Comparison of ENCODE assay signal across 8 cellular contexts in genomic region chr12:22856120-22856699, GRCh38.
DNase-seq lines count a peak whose midpoint lies in the region; ATAC-seq and TF ChIP-seq lines count a peak whose summit lies in the region.

No MANE protein-coding gene starts in this region.

- H3K36me3 Mint-ChIP-seq in MCF 10A (ENCODE audit: insufficient read depth, unreplicated experiment): no peaks in the 10 kb centered on the region
- no peaks in the 10 kb centered on the region for H3K36me3 Mint-ChIP-seq in stimulated activated effector memory CD8-positive, alpha-beta T cell treated with anti-CD3 and anti-CD28 coated beads, Interleukin-12 subunit alpha, Interleukin-12 subunit beta, amount 100 ng/mL, for 72 hours

- POLR2A ChIA-PET in MCF 10A (lab: Yijun Ruan, JAX): no interaction called here

- H3K4me3 ChIP-seq in heart left ventricle: no peak overlapping the region

- H3K27ac Mint-ChIP-seq in MCF 10A (ENCODE audit: low read depth, unreplicated experiment): no peak overlapping the region
- no peak overlapping the region for H3K27ac Mint-ChIP-seq in stimulated activated effector memory CD8-positive, alpha-beta T cell treated with anti-CD3 and anti-CD28 coated beads, Interleukin-12 subunit alpha, Interleukin-12 subunit beta, amount 100 ng/mL, for 72 hours

- H3K27me3 Mint-ChIP-seq in MCF 10A (ENCODE audit: insufficient read depth, unreplicated experiment): peaks cover 12% of the 10 kb centered on the region

- TF ChIP-seq CTCF in heart left ventricle (IDR thresholded peaks at IDR 0.05): peak; percentile 38 to 72 (median 52)
- peak; percentile 51 for TF ChIP-seq CTCF in MCF 10A (IDR thresholded peaks at IDR 0.05; ENCODE audit: unreplicated experiment)

- BruUV-seq in MCF 10A (replicated peaks; lab: Mats Ljungman, UMichigan): no TSS peak

- TF ChIP-seq POLR2A in heart left ventricle (IDR thresholded peaks at IDR 0.05): no peak

- no peak overlapping the region for H3K27ac ChIP-seq in heart left ventricle

- ATAC-seq in heart left ventricle (no peak), HG03280 (IDR thresholded peaks at IDR 0.05; ENCODE audit: unreplicated experiment) (no peak)
- ATAC-seq in stimulated activated effector memory CD8-positive, alpha-beta T cell treated with anti-CD3 and anti-CD28 coated beads, Interleukin-12 subunit alpha, Interleukin-12 subunit beta, amount 100 ng/mL, for 72 hours: no peak

- DNase-seq in heart left ventricle (no peak), cardiac septum (ENCODE audit: low spot score) (no peak), NCI-H2196 (lab: John Stamatoyannopoulos, UW; ENCODE audit: unreplicated experiment) (peak; percentile 76), MCF 10A (ENCODE audit: unreplicated experiment) (peak; percentile 48), medulla oblongata (ENCODE audit: extremely low spot score) (peak; percentile 35)
- DNase-seq in NK-92 treated with Interleukin-12 subunit alpha and Interleukin-12 subunit beta, amount 100 ng/mL, for 24 hours (lab: John Stamatoyannopoulos, UW): no peak
- DNase-seq in stimulated activated effector memory CD8-positive, alpha-beta T cell treated with anti-CD3 and anti-CD28 coated beads, Interleukin-12 subunit alpha, Interleukin-12 subunit beta, amount 100 ng/mL, for 72 hours (ENCODE audit: low spot score in 2 of 2): no peak

- intact Hi-C loops in heart left ventricle (cut with DNase I) (loop anchor here in 4 of 10 donors (5.0 to 10.0 kb wide), 4 partner anchors 126 to 1739 kb away; no protein-coding TSS in a partner anchor), cardiac septum (cut with DNase I) (no loop called here), MCF 10A (cut with micrococcal nuclease) (loop anchor here (1.0 to 5.0 kb wide), 4 partner anchors 125 to 351 kb away; no protein-coding TSS in a partner anchor)

- H3K9me3 ChIP-seq in heart left ventricle: no peaks in the 10 kb centered on the region

- H3K27me3 ChIP-seq in heart left ventricle: peaks cover 0 to 8% (median 3%) of the 10 kb centered on the region in 9 donors

- H3K9me3 Mint-ChIP-seq in MCF 10A (ENCODE audit: unreplicated experiment): no peaks in the 10 kb centered on the region
- H3K9me3 Mint-ChIP-seq in stimulated activated effector memory CD8-positive, alpha-beta T cell treated with anti-CD3 and anti-CD28 coated beads, Interleukin-12 subunit alpha, Interleukin-12 subunit beta, amount 100 ng/mL, for 72 hours: no peaks in the 10 kb centered on the region

- CTCF ChIA-PET in MCF 10A (lab: Yijun Ruan, JAX): interaction anchor here (0.5 to 7.5 kb wide), 27 partner anchors 11 to 1931 kb away, joined by 3 to 73 read pairs (median 3); no protein-coding TSS in a partner anchor

- H3K36me3 ChIP-seq in heart left ventricle: no peaks in the 10 kb centered on the region

- H3K4me1 Mint-ChIP-seq in MCF 10A (ENCODE audit: insufficient read depth, unreplicated experiment): peaks cover 26% of the 10 kb centered on the region
- H3K4me1 Mint-ChIP-seq in stimulated activated effector memory CD8-positive, alpha-beta T cell treated with anti-CD3 and anti-CD28 coated beads, Interleukin-12 subunit alpha, Interleukin-12 subunit beta, amount 100 ng/mL, for 72 hours: no peaks in the 10 kb centered on the region

- H3K4me1 ChIP-seq in heart left ventricle: no peaks in the 10 kb centered on the region

- no peak overlapping the region for H3K4me3 Mint-ChIP-seq in MCF 10A (ENCODE audit: unreplicated experiment)
- no peak overlapping the region for H3K4me3 Mint-ChIP-seq in stimulated activated effector memory CD8-positive, alpha-beta T cell treated with anti-CD3 and anti-CD28 coated beads, Interleukin-12 subunit alpha, Interleukin-12 subunit beta, amount 100 ng/mL, for 72 hours

- 27 to 33% (median 32%) methylated on average over 3 of the region's 3 CpGs for WGBS in heart left ventricle, 4 donors

Comparison
In these comparisons a context has a peak if more than half of its experiments do, and no peak if none do; other contexts are left out.
1. DNase-seq: peak in NCI-H2196 (single experiment), MCF 10A (single experiment) and medulla oblongata (single experiment); none in heart left ventricle (0 of 5), cardiac septum (single experiment), NK-92 treated with Interleukin-12 subunit alpha and Interleukin-12 subunit beta, amount 100 ng/mL, for 24 hours (single experiment) and stimulated activated effector memory CD8-positive, alpha-beta T cell treated with anti-CD3 and anti-CD28 coated beads, Interleukin-12 subunit alpha, Interleukin-12 subunit beta, amount 100 ng/mL, for 72 hours (0 of 2).